12 cellular contexts compared by ENCODE assay signal in the genomic region with DNA sequence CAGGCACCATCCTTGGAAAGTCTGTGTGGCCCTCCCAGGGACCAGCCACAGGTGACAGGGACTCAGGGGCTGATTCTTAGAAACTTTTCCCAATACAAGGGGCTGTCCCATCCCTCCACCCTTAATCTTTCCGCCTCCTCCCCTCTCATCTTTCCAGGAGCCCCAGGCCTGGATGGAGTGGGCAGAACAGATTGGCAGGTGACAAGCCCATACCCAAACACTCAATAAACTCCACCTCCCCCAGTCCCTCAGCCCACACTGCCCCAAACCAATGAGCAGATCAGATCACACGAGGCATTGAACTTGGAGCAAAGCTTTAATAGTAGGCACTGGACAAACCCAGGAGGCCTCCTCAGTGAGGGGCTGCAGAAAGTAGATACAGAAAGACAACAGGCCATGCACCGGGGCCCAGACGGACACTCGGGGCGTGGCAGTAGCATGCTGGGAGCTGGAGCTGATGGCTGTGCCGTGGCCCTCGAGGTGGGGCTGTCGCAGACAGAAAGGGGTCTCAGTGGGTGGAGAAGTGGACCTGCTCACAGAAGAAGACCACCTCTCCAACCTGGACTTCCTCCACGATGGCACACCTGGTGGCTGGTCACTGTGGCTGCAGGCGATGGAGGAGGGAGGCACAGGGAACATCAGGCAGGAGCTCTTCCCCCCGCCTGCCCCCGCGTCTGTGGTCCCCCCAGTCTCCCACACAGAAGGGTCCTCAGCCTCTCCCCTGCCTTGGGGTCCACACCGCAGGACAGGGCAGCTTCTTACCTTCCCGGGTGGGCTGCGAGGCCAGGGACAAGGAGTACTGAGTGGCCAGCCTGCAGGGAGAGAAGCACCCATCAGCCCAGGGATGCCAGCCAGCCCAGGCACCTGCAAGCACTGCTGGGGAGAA. TPM values are rescaled to one million over a fixed set of nuclear protein-coding genes. Genes with fewer than 3 reads are reported as not detected.
DNase-seq lines count a peak whose midpoint lies in the region; ATAC-seq, FAIRE-seq and TF ChIP-seq lines count a peak whose summit lies in the region.
"Not testable (repeated sequence)": the region's sequence is repeated elsewhere in the genome, so short reads cannot be mapped to it uniquely, and the experiment has no call there.
"Had no signal": no experiment of that assay in that cellular context is flagged by ENCODE, and none has a peak within 500 bp of the region (broad histone marks: within the 10 kb centered on the region; RNA-seq: fewer than 3 reads in every experiment).

No MANE protein-coding gene starts in this region.

- TF ChIP-seq RAD21 in Ishikawa (IDR thresholded peaks at IDR 0.05; ENCODE audit: low read depth), result not testable (repeated sequence)

- FAIRE-seq in bronchial epithelial cell (lab: Jason Lieb, UNC), result not testable (repeated sequence)

- not testable (repeated sequence) for H3K9me3 ChIP-seq in upper lobe of right lung

- DNase-seq in activated effector memory CD4-positive, alpha-beta T cell treated with anti-CD3 and anti-CD28 coated beads, Interleukin-2, amount 50 U/mL, for 16 hours, result peak; percentile 54
- not testable (repeated sequence) for DNase-seq in bronchial epithelial cell (ENCODE audit: low read depth)
- DNase-seq in glutamatergic neuron (peak; percentile 8), posterior vena cava (ENCODE audit: low spot score) (peak; percentile 44), upper lobe of right lung (peak; percentile 56)

- intact Hi-C loops in posterior vena cava (cut with DNase I); upper lobe of right lung (cut with DNase I): not testable (repeated sequence)

- H3K4me1 Mint-ChIP-seq in glutamatergic neuron (ENCODE audit: low read depth, unreplicated experiment), result not testable (repeated sequence)
- peaks cover 26% of the 10 kb centered on the region for H3K4me1 Mint-ChIP-seq in nephron

- H3K4me3 ChIP-seq in bronchial epithelial cell (ENCODE audit: low read depth, low read length); upper lobe of right lung: not testable (repeated sequence)

- not testable (repeated sequence) for H3K27ac ChIP-seq in upper lobe of right lung

- peaks cover 18% of the 10 kb centered on the region for H3K36me3 ChIP-seq in bronchial epithelial cell (ENCODE audit: control insufficient read depth, insufficient read depth, low read length)
- not testable (repeated sequence) for H3K36me3 ChIP-seq in upper lobe of right lung

- TF ChIP-seq CTCF in bronchial epithelial cell (IDR thresholded peaks at IDR 0.05; ENCODE audit: insufficient read depth, low read length, severe bottlenecking), result peak; percentile 4
- not testable (repeated sequence) for TF ChIP-seq CTCF in glutamatergic neuron (IDR thresholded peaks at IDR 0.05; ENCODE audit: partially characterized antibody, unreplicated experiment); nephron (IDR thresholded peaks at IDR 0.05; ENCODE audit: unreplicated experiment in 3 of 3); upper lobe of right lung (IDR thresholded peaks at IDR 0.05)

- H3K27me3 Mint-ChIP-seq in glutamatergic neuron (ENCODE audit: unreplicated experiment), result not testable (repeated sequence)
- peaks cover 13% of the 10 kb centered on the region for H3K27me3 Mint-ChIP-seq in nephron (ENCODE audit: low read depth)

- not testable (repeated sequence) for H3K27me3 ChIP-seq in bronchial epithelial cell (ENCODE audit: control insufficient read depth, insufficient read depth, low read length); upper lobe of right lung

- H3K9me3 Mint-ChIP-seq in glutamatergic neuron (ENCODE audit: unreplicated experiment); nephron: not testable (repeated sequence)

- not testable (repeated sequence) for H3K4me1 ChIP-seq in upper lobe of right lung

- H3K4me3 Mint-ChIP-seq in glutamatergic neuron (ENCODE audit: unreplicated experiment); nephron: not testable (repeated sequence)

- H3K36me3 Mint-ChIP-seq in glutamatergic neuron (ENCODE audit: unreplicated experiment); nephron (ENCODE audit: low read depth): not testable (repeated sequence)

- ATAC-seq in upper lobe of right lung, result not testable (repeated sequence)

- H3K27ac Mint-ChIP-seq in glutamatergic neuron (ENCODE audit: unreplicated experiment), result not testable (repeated sequence)
- H3K27ac Mint-ChIP-seq in nephron, result peak overlapping the region in 2 of 3 experiments; percentile 45 to 59

- not testable (repeated sequence) for TF ChIP-seq EP300 in Ishikawa (IDR thresholded peaks at IDR 0.05; ENCODE audit: borderline replicate concordance)

TF ChIP-seq in Ishikawa, 13 proteins besides CTCF, POLR2A, EP300 and RAD21:
- peak; percentile 55; the same call in 1 of the 2 replicates for TF ChIP-seq ZBTB7A (IDR thresholded peaks at IDR 0.05; ENCODE audit: low read depth)

RNA-seq across cellular contexts. Expression of gene KRT17, which starts 1.9 kb away (rescaled TPM):
- total RNA-seq in bronchial epithelial cell (25,286 and 30,463 TPM in 2 replicates), glutamatergic neuron (ENCODE audit: unreplicated experiment) (not detected), posterior vena cava (1 to 10 TPM; 2.8 to 5.1 TPM), upper lobe of right lung (5.9 TPM)
- total RNA-seq: CD4-positive, alpha-beta T cell; G401 had no signal

RNA-seq across cellular contexts. Expression of gene KRT16, which starts 13.7 kb away (rescaled TPM):
- total RNA-seq in bronchial epithelial cell (1,390 and 10,131 TPM in 2 replicates), glutamatergic neuron (ENCODE audit: unreplicated experiment) (not detected), posterior vena cava (not detected), upper lobe of right lung (not detected)
- total RNA-seq: CD4-positive, alpha-beta T cell; G401; IMR-90 had no signal

RNA-seq across cellular contexts. Expression of gene KRT14, which starts 39.6 kb away (rescaled TPM):
- total RNA-seq in bronchial epithelial cell (463 and 1,445 TPM in 2 replicates), glutamatergic neuron (ENCODE audit: unreplicated experiment) (not detected), posterior vena cava (1 to 10 TPM; 1.3 to 2.0 TPM), upper lobe of right lung (not detected)
- total RNA-seq: CD4-positive, alpha-beta T cell; G401; H4; IMR-90 had no signal

RNA-seq across cellular contexts. Expression of gene KRT9, which starts 54.4 kb away (rescaled TPM):
- total RNA-seq in bronchial epithelial cell (0.26 and 0.51 TPM in 2 replicates), glutamatergic neuron (ENCODE audit: unreplicated experiment) (not detected), posterior vena cava (not detected), upper lobe of right lung (not detected)
- total RNA-seq: CD4-positive, alpha-beta T cell; Daoy; G401; H4; IMR-90 had no signal

Comparison
In these comparisons a context has a peak if more than half of its experiments do, and no peak if none do; other contexts are left out.
1. RNA of gene KRT17, which starts 1.9 kb away (total RNA-seq): 25,286 to 30,463 TPM in bronchial epithelial cell; 5.9 TPM in upper lobe of right lung (single experiment), 2.8 to 5.1 TPM in posterior vena cava and not detected in glutamatergic neuron (single experiment); every median in the first group is over 1,000 times any median in the second.
2. RNA of gene KRT16, which starts 13.7 kb away (total RNA-seq): 1,390 to 10,131 TPM in bronchial epithelial cell; not detected in posterior vena cava, not detected in glutamatergic neuron (single experiment) and not detected in upper lobe of right lung (single experiment); every median in the first group is over 1,000 times any median in the second.
3. RNA of gene KRT14, which starts 39.6 kb away (total RNA-seq): 463 to 1,445 TPM in bronchial epithelial cell; 1.3 to 2.0 TPM in posterior vena cava, not detected in glutamatergic neuron (single experiment) and not detected in upper lobe of right lung (single experiment); every median in the first group is over 100 times any median in the second.